19 cellular contexts compared by ENCODE assay signal in the genomic region with DNA sequence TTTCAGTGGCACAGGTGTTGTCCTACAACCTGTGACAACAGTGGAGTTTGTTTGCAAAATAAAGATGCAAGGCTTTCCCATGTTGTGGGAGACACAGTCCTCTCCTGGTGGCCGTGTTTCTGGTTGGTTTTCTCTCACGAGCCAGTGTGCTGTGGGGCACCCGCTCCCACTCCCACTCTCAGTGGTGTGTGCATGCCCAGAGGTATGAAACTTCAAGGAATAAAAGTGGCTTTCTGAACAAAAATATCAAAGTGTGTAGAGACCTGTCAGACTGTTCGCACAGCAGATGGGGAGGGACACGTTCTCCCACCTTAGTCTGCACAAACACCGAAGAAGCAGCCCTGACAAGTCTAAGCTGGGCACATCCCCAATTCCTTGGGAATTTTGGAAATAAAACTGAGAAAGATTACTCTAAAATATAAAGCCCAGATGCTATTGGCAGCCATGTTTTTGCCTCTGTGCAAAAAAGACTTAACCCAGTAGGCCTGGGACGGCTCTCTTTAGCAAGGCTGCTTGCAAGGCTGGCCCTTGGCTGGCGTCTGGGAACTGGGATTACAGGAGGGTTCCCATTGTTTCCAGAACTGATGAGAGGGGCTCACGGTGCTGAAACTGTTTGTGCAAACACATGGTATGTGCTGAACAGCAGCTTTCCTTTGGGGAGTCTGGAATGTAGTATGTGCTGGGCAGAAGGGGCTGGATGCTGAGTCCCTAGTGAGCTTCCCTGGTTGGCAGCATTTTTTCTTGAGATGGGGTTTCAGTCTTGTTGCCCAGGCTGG.
DNase-seq lines count a peak whose midpoint lies in the region; ATAC-seq, FAIRE-seq and TF ChIP-seq lines count a peak whose summit lies in the region.
"Had no signal": no experiment of that assay in that cellular context is flagged by ENCODE, and none has a peak within 500 bp of the region (broad histone marks: within the 10 kb centered on the region; RNA-seq: fewer than 3 reads in every experiment).

No MANE protein-coding gene starts in this region.

- peaks cover 11 to 75% of the 10 kb centered on the region in 2 donors for H3K4me1 ChIP-seq in naive thymus-derived CD4-positive, alpha-beta T cell (ENCODE audit: control insufficient read depth in 2 of 2, insufficient read depth in 2 of 2, low read length in 2 of 2)
- no peaks in the 10 kb centered on the region for H3K4me1 ChIP-seq in uterus
- H3K4me1 ChIP-seq: Caco-2 had no signal

- no peak for FAIRE-seq in RCC 7860 (lab: Jason Lieb, UNC)
- FAIRE-seq: A204.1 had no signal

- H3K36me3 Mint-ChIP-seq in activated naive CD4-positive, alpha-beta T cell treated with anti-CD3 and anti-CD28 coated beads, Interleukin-2, amount 50 U/mL, for 24 hours = no peaks in the 10 kb centered on the region
- H3K36me3 Mint-ChIP-seq in brain = peaks cover 48% of the 10 kb centered on the region
- peaks cover 0 to 5% (median 0%) of the 10 kb centered on the region in 5 donors for H3K36me3 Mint-ChIP-seq in naive thymus-derived CD4-positive, alpha-beta T cell

- peak overlapping the region; percentile 45 for H3K27ac ChIP-seq in naive thymus-derived CD4-positive, alpha-beta T cell (ENCODE audit: low read depth, low read length)
- peak overlapping the region; percentile 42 to 56 for H3K27ac ChIP-seq in uterus
- H3K27ac ChIP-seq: KMS-11, PC-9 had no signal

- no peak for TF ChIP-seq POLR2A in uterus (IDR thresholded peaks at IDR 0.05)

- peaks cover 90% of the 10 kb centered on the region for H3K4me1 Mint-ChIP-seq in activated naive CD4-positive, alpha-beta T cell treated with anti-CD3 and anti-CD28 coated beads, Interleukin-2, amount 50 U/mL, for 24 hours
- H3K4me1 Mint-ChIP-seq in brain = peaks cover 63% of the 10 kb centered on the region
- peaks cover 37 to 96% (median 88%) of the 10 kb centered on the region in 7 donors for H3K4me1 Mint-ChIP-seq in naive thymus-derived CD4-positive, alpha-beta T cell

- DNase-seq in activated naive CD4-positive, alpha-beta T cell treated with anti-CD3 and anti-CD28 coated beads, Interleukin-2, amount 50 U/mL, for 16 hours = no peak
- DNase-seq in naive thymus-derived CD4-positive, alpha-beta T cell = no peak
- no peak for DNase-seq in uterus
- DNase-seq in RCC 7860 (ENCODE audit: low spot score) = no peak
- DNase-seq in Ammon's horn (ENCODE audit: low spot score) = no peak
- DNase-seq in stimulated activated CD4-positive, alpha-beta T cell treated with anti-CD3 and anti-CD28 coated beads, Interleukin-4, amount 100 ng/mL, for 24 hours = no peak
- DNase-seq: C1 segment of cervical spinal cord, Caco-2, EL, NCI-H1436 treated with DMSO at 0.1 percent for 48 hours, NCI-H2029 treated with DMSO at 0.1 percent for 48 hours, NCI-H510A treated with DMSO at 0.1 percent for 48 hours, NCI-H82, PC-9 had no signal

- H3K9me3 Mint-ChIP-seq in activated naive CD4-positive, alpha-beta T cell treated with anti-CD3 and anti-CD28 coated beads, Interleukin-2, amount 50 U/mL, for 24 hours = peaks cover 5% of the 10 kb centered on the region
- H3K9me3 Mint-ChIP-seq in brain = peaks cover 0 to 16% (median 8%) of the 10 kb centered on the region in 5 experiments
- H3K9me3 Mint-ChIP-seq in naive thymus-derived CD4-positive, alpha-beta T cell = peaks cover 0 to 2% (median 0%) of the 10 kb centered on the region in 11 donors

- no peak overlapping the region for H3K4me3 ChIP-seq in naive thymus-derived CD4-positive, alpha-beta T cell (ENCODE audit: low read length)
- H3K4me3 ChIP-seq in uterus = no peak overlapping the region
- H3K4me3 ChIP-seq: PC-9 had no signal

- intact Hi-C loops in naive thymus-derived CD4-positive, alpha-beta T cell (cut with micrococcal nuclease) = no loop called here
- intact Hi-C loops in uterus (cut with DNase I; ENCODE audit: low total_unique reads) = no loop called here

- no peaks in the 10 kb centered on the region for H3K27me3 ChIP-seq in naive thymus-derived CD4-positive, alpha-beta T cell (ENCODE audit: control insufficient read depth in 2 of 2, insufficient read depth in 2 of 2, low read length in 2 of 2)
- H3K27me3 ChIP-seq in uterus = no peaks in the 10 kb centered on the region

- H3K27ac Mint-ChIP-seq in activated naive CD4-positive, alpha-beta T cell treated with anti-CD3 and anti-CD28 coated beads, Interleukin-2, amount 50 U/mL, for 24 hours = peak overlapping the region; percentile 59
- H3K27ac Mint-ChIP-seq in brain = peak overlapping the region in 3 of 5 experiments; percentile 63 to 97 (median 86)
- peak overlapping the region in 8 of 9 donors; percentile 52 to 96 (median 88) for H3K27ac Mint-ChIP-seq in naive thymus-derived CD4-positive, alpha-beta T cell

- no peaks in the 10 kb centered on the region for H3K27me3 Mint-ChIP-seq in activated naive CD4-positive, alpha-beta T cell treated with anti-CD3 and anti-CD28 coated beads, Interleukin-2, amount 50 U/mL, for 24 hours
- no peaks in the 10 kb centered on the region for H3K27me3 Mint-ChIP-seq in brain
- no peaks in the 10 kb centered on the region for H3K27me3 Mint-ChIP-seq in naive thymus-derived CD4-positive, alpha-beta T cell

- TF ChIP-seq CTCF in brain (conservative IDR thresholded peaks at IDR 0.05) (no peak), uterus (IDR thresholded peaks at IDR 0.05) (no peak)

- no peak for ATAC-seq in naive thymus-derived CD4-positive, alpha-beta T cell
- ATAC-seq: Right ventricle myocardium inferior had no signal

- no peak overlapping the region for H3K4me3 Mint-ChIP-seq in activated naive CD4-positive, alpha-beta T cell treated with anti-CD3 and anti-CD28 coated beads, Interleukin-2, amount 50 U/mL, for 24 hours
- H3K4me3 Mint-ChIP-seq in brain = no peak overlapping the region
- H3K4me3 Mint-ChIP-seq in naive thymus-derived CD4-positive, alpha-beta T cell = peak overlapping the region in 8 of 10 donors; percentile 19 to 77 (median 50)

- POLR2A ChIA-PET in naive thymus-derived CD4-positive, alpha-beta T cell (lab: Charles Lee) = no interaction called here

- no peaks in the 10 kb centered on the region for H3K9me3 ChIP-seq in naive thymus-derived CD4-positive, alpha-beta T cell (ENCODE audit: control insufficient read depth in 2 of 3, low read length in 3 of 3)
- no peaks in the 10 kb centered on the region for H3K9me3 ChIP-seq in uterus
- H3K9me3 ChIP-seq: Caco-2 had no signal

- H3K36me3 ChIP-seq in naive thymus-derived CD4-positive, alpha-beta T cell (ENCODE audit: control insufficient read depth in 2 of 3, insufficient read depth in 3 of 3, low read length in 3 of 3) = no peaks in the 10 kb centered on the region
- no peaks in the 10 kb centered on the region for H3K36me3 ChIP-seq in uterus

- CTCF ChIA-PET in naive thymus-derived CD4-positive, alpha-beta T cell (lab: Charles Lee) = no interaction called here

Comparison
In these comparisons a context has a peak if more than half of its experiments do, and no peak if none do; other contexts are left out.
1. H3K4me3 Mint-ChIP-seq: peak in naive thymus-derived CD4-positive, alpha-beta T cell (8 of 10); none in activated naive CD4-positive, alpha-beta T cell treated with anti-CD3 and anti-CD28 coated beads, Interleukin-2, amount 50 U/mL, for 24 hours (single experiment) and brain (0 of 5).
2. Peak in every context shown above with its lines, with median percentiles within 50 percentile points of each other: H3K27ac Mint-ChIP-seq.